1 cellular context compared by ENCODE assay signal in the genomic region with DNA sequence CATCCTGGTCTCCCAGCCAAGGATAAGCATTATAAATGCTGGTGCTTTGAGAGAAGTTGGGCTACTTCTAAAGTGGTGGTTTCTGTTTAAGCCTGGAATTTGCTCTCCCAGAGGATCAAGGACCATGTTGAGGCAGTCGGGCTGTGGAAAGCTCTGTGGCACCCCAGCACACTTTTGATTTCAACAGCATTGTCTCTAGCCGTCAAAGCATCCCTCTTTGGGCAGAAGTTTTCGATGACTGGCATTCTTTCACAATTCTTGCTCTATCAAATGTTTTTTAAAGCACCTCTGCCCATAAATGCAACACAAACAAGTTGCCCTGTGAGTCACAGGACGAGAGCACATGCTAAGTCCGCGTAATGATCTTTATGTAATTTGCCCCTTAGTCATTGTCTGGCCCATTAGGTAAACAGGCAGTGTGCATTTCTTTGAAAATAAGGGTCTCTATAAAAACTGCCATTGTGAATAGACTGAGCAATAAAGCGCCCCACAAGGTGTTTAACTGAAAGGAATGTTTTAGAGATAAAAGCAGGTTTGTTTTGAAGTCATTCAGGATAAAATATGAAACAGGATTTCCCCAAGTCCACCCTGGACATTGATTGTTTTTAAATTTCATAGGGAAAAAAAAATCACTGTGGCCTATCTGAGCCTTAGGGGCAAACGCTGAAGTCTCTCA.
TF ChIP-seq lines count a peak whose summit lies in the region.

No MANE protein-coding gene starts in this region.

TF ChIP-seq in HepG2, 621 proteins besides CTCF, POLR2A, EP300 and RAD21 (continued from another document and continues in another):
- TF ChIP-seq ZNF609 (CRISPR knock-in tag; IDR thresholded peaks at IDR 0.05; ENCODE audit: borderline replicate concordance) = peak; percentile 62; the same call in 1 of the 2 replicates
- peak; percentile 75 for TF ChIP-seq MED1 (CRISPR knock-in tag; IDR thresholded peaks at IDR 0.05)
- TF ChIP-seq, protein P1, sequence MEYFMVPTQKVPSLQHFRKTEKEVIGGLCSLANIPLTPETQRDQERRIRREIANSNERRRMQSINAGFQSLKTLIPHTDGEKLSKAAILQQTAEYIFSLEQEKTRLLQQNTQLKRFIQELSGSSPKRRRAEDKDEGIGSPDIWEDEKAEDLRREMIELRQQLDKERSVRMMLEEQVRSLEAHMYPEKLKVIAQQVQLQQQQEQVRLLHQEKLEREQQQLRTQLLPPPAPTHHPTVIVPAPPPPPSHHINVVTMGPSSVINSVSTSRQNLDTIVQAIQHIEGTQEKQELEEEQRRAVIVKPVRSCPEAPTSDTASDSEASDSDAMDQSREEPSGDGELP (IDR thresholded peaks at IDR 0.05; ENCODE audit: borderline replicate concordance, low read depth) = no peak
- TF ChIP-seq ZNF580 (CRISPR knock-in tag; IDR thresholded peaks at IDR 0.05; ENCODE audit: borderline replicate concordance, low read depth) = no peak
- TF ChIP-seq PPARG (CRISPR knock-in tag; conservative IDR thresholded peaks at IDR 0.05) = no peak
- TF ChIP-seq, protein P2, sequence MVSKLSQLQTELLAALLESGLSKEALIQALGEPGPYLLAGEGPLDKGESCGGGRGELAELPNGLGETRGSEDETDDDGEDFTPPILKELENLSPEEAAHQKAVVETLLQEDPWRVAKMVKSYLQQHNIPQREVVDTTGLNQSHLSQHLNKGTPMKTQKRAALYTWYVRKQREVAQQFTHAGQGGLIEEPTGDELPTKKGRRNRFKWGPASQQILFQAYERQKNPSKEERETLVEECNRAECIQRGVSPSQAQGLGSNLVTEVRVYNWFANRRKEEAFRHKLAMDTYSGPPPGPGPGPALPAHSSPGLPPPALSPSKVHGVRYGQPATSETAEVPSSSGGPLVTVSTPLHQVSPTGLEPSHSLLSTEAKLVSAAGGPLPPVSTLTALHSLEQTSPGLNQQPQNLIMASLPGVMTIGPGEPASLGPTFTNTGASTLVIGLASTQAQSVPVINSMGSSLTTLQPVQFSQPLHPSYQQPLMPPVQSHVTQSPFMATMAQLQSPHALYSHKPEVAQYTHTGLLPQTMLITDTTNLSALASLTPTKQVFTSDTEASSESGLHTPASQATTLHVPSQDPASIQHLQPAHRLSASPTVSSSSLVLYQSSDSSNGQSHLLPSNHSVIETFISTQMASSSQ (IDR thresholded peaks at IDR 0.05; ENCODE audit: low read depth) = peak; percentile 9; the same call in 1 of the 2 replicates
- TF ChIP-seq, protein P2 (CRISPR knock-in tag; IDR thresholded peaks at IDR 0.05; ENCODE audit: borderline replicate concordance) = peak; percentile 48; the same call in 1 of the 2 replicates
- no peak for TF ChIP-seq FOXC1 (CRISPR knock-in tag; IDR thresholded peaks at IDR 0.05; ENCODE audit: borderline replicate concordance)
- TF ChIP-seq ELF4 (CRISPR knock-in tag; IDR thresholded peaks at IDR 0.05; ENCODE audit: borderline replicate concordance) = 0 out of 2 replicates have a peak, but pooled peaks have one; percentile 67
- no peak for TF ChIP-seq NBN (conservative IDR thresholded peaks at IDR 0.05)
- 0 out of 2 replicates have a peak, but pooled peaks have one; percentile 23 for TF ChIP-seq ZBTB21 (CRISPR knock-in tag; IDR thresholded peaks at IDR 0.05)
- peak; percentile 50 for TF ChIP-seq MYC (CRISPR knock-in tag; IDR thresholded peaks at IDR 0.05; ENCODE audit: borderline replicate concordance)
- TF ChIP-seq NFYB (CRISPR knock-in tag; IDR thresholded peaks at IDR 0.05) = peak; percentile 36; the same call in 1 of the 2 replicates
- TF ChIP-seq, protein P3, sequence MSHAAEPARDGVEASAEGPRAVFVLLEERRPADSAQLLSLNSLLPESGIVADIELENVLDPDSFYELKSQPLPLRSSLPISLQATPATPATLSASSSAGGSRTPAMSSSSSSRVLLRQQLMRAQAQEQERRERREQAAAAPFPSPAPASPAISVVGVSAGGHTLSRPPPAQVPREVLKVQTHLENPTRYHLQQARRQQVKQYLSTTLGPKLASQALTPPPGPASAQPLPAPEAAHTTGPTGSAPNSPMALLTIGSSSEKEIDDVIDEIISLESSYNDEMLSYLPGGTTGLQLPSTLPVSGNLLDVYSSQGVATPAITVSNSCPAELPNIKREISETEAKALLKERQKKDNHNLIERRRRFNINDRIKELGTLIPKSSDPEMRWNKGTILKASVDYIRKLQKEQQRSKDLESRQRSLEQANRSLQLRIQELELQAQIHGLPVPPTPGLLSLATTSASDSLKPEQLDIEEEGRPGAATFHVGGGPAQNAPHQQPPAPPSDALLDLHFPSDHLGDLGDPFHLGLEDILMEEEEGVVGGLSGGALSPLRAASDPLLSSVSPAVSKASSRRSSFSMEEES (CRISPR knock-in tag; IDR thresholded peaks at IDR 0.05) = peak; percentile 93
- 0 out of 2 replicates have a peak, but pooled peaks have one; percentile 39 for TF ChIP-seq ZMAT3 (CRISPR knock-in tag; conservative IDR thresholded peaks at IDR 0.05)
- TF ChIP-seq, protein P4, sequence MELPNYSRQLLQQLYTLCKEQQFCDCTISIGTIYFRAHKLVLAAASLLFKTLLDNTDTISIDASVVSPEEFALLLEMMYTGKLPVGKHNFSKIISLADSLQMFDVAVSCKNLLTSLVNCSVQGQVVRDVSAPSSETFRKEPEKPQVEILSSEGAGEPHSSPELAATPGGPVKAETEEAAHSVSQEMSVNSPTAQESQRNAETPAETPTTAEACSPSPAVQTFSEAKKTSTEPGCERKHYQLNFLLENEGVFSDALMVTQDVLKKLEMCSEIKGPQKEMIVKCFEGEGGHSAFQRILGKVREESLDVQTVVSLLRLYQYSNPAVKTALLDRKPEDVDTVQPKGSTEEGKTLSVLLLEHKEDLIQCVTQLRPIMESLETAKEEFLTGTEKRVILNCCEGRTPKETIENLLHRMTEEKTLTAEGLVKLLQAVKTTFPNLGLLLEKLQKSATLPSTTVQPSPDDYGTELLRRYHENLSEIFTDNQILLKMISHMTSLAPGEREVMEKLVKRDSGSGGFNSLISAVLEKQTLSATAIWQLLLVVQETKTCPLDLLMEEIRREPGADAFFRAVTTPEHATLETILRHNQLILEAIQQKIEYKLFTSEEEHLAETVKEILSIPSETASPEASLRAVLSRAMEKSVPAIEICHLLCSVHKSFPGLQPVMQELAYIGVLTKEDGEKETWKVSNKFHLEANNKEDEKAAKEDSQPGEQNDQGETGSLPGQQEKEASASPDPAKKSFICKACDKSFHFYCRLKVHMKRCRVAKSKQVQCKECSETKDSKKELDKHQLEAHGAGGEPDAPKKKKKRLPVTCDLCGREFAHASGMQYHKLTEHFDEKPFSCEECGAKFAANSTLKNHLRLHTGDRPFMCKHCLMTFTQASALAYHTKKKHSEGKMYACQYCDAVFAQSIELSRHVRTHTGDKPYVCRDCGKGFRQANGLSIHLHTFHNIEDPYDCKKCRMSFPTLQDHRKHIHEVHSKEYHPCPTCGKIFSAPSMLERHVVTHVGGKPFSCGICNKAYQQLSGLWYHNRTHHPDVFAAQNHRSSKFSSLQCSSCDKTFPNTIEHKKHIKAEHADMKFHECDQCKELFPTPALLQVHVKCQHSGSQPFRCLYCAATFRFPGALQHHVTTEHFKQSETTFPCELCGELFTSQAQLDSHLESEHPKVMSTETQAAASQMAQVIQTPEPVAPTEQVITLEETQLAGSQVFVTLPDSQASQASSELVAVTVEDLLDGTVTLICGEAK (IDR thresholded peaks at IDR 0.05) = no peak
- TF ChIP-seq, protein P4 (CRISPR knock-in tag; IDR thresholded peaks at IDR 0.05) = peak; percentile 53; the same call in 1 of the 2 replicates
- TF ChIP-seq ARNTL (CRISPR knock-in tag; IDR thresholded peaks at IDR 0.05) = no peak
- TF ChIP-seq MIXL1 (CRISPR knock-in tag; IDR thresholded peaks at IDR 0.05) = peak; percentile 28; the same call in 1 of the 2 replicates
- TF ChIP-seq MTF2 (CRISPR knock-in tag; IDR thresholded peaks at IDR 0.05; ENCODE audit: borderline replicate concordance) = no peak
- TF ChIP-seq RFXANK (CRISPR knock-in tag; IDR thresholded peaks at IDR 0.05) = no peak
- TF ChIP-seq, protein P5, sequence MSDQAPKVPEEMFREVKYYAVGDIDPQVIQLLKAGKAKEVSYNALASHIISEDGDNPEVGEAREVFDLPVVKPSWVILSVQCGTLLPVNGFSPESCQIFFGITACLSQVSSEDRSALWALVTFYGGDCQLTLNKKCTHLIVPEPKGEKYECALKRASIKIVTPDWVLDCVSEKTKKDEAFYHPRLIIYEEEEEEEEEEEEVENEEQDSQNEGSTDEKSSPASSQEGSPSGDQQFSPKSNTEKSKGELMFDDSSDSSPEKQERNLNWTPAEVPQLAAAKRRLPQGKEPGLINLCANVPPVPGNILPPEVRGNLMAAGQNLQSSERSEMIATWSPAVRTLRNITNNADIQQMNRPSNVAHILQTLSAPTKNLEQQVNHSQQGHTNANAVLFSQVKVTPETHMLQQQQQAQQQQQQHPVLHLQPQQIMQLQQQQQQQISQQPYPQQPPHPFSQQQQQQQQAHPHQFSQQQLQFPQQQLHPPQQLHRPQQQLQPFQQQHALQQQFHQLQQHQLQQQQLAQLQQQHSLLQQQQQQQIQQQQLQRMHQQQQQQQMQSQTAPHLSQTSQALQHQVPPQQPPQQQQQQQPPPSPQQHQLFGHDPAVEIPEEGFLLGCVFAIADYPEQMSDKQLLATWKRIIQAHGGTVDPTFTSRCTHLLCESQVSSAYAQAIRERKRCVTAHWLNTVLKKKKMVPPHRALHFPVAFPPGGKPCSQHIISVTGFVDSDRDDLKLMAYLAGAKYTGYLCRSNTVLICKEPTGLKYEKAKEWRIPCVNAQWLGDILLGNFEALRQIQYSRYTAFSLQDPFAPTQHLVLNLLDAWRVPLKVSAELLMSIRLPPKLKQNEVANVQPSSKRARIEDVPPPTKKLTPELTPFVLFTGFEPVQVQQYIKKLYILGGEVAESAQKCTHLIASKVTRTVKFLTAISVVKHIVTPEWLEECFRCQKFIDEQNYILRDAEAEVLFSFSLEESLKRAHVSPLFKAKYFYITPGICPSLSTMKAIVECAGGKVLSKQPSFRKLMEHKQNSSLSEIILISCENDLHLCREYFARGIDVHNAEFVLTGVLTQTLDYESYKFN (CRISPR knock-in tag; conservative IDR thresholded peaks at IDR 0.05) = peak; percentile 84
